ENCODE assay signal across 10 cellular contexts in the genomic region with DNA sequence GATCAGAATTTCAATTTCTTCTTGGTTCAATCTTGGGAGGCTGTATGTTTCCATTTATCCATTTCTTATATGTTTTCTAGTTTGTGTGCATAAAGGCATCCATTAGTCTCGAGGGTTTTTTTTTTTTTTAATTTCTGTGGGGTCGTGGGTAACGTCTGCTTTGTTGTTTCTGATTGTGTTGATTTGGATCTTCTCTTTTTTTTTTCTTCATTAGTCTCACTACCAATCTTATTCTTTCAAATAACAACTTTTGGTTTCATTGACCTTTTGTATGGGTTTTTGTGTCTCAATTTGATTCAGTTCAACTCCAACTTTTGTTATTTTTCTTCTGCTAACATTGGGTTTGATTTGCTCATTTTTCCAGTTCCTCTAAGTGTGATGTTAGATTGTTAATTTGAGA.
"Had no signal": no experiment of that assay in that cellular context is flagged by ENCODE, and none has a peak within 500 bp of the region (broad histone marks: within the 10 kb centered on the region; RNA-seq: fewer than 3 reads in every experiment).

No MANE protein-coding gene starts in this region.

- H3K27ac Mint-ChIP-seq: activated naive CD4-positive, alpha-beta T cell treated with anti-CD3 and anti-CD28 coated beads, Interleukin-2, amount 10 ng/mL, durations not matched to agents 7 days and 5 days; dendritic cell treated with granulocyte-macrophage colony-stimulating factor and Interleukin-4, amounts not matched to agents 40 ng/mL and 50 ng/mL, for 4 days had no signal

- DNase-seq: activated naive CD4-positive, alpha-beta T cell treated with anti-CD3 and anti-CD28 coated beads, Interleukin-2, amount 10 ng/mL, durations not matched to agents 7 days and 5 days; amniotic stem cell; body of pancreas; central memory CD4-positive, alpha-beta T cell; left ventricle myocardium superior; mesendoderm; stimulated activated CD4-positive, alpha-beta T cell treated with anti-CD3 and anti-CD28 coated beads, Interleukin-4, amount 100 ng/mL, for 4 hours; substantia nigra; transverse colon had no signal

- ATAC-seq: body of pancreas, left ventricle myocardium superior had no signal

- H3K27me3 Mint-ChIP-seq: activated naive CD4-positive, alpha-beta T cell treated with anti-CD3 and anti-CD28 coated beads, Interleukin-2, amount 10 ng/mL, durations not matched to agents 7 days and 5 days; dendritic cell treated with granulocyte-macrophage colony-stimulating factor and Interleukin-4, amounts not matched to agents 40 ng/mL and 50 ng/mL, for 4 days had no signal

- H3K4me3 Mint-ChIP-seq: activated naive CD4-positive, alpha-beta T cell treated with anti-CD3 and anti-CD28 coated beads, Interleukin-2, amount 10 ng/mL, durations not matched to agents 7 days and 5 days; dendritic cell treated with granulocyte-macrophage colony-stimulating factor and Interleukin-4, amounts not matched to agents 40 ng/mL and 50 ng/mL, for 4 days had no signal
